ENCODE assay signal across 8 cellular contexts in genomic region chr7:75485979-75486643, GRCh38. TPM values are rescaled to one million over a fixed set of nuclear protein-coding genes. Genes with fewer than 3 reads are reported as not detected.
DNase-seq lines count a peak whose midpoint lies in the region; ATAC-seq and TF ChIP-seq lines count a peak whose summit lies in the region.
"Not testable (repeated sequence)": the region's sequence is repeated elsewhere in the genome, so short reads cannot be mapped to it uniquely, and the experiment has no call there.

POM121C (minus strand) TSS chr7:75486299; CDS start chr7:75441496, 44,803 bp downstream.

- not testable (repeated sequence) for H3K9me3 ChIP-seq in T-helper 17 cell (ENCODE audit: control insufficient read depth, low read length, poor library complexity, severe bottlenecking); right atrium auricular region; uterus

- DNase-seq in NCI-H1694 treated with DMSO at 0.1 percent for 48 hours (lab: John Stamatoyannopoulos, UW) = peak; percentile 74
- peak; percentile 58 to 73 (median 61) for DNase-seq in T-helper 17 cell
- DNase-seq in amygdala (lab: John Stamatoyannopoulos, UW) = peak; percentile 15 to 93 (median 80)
- peak; percentile 96 for DNase-seq in right atrium auricular region (ENCODE audit: low spot score)
- DNase-seq in putamen (ENCODE audit: low spot score) = peak; percentile 84
- peak; percentile 90 to 93 for DNase-seq in uterus

- H3K27me3 Mint-ChIP-seq in T-helper 17 cell = not testable (repeated sequence)

- not testable (repeated sequence) for H3K4me1 ChIP-seq in right atrium auricular region, uterus

- intact Hi-C loops in uterus (cut with DNase I; ENCODE audit: low total_unique reads) = not testable (repeated sequence)

- not testable (repeated sequence) for H3K36me3 Mint-ChIP-seq in T-helper 17 cell (ENCODE audit: low read depth)

- not testable (repeated sequence) for H3K4me1 Mint-ChIP-seq in T-helper 17 cell

- H3K4me3 ChIP-seq in right atrium auricular region (peak within 1 kb of the TSS; percentile 85 to 87), uterus (peak within 1 kb of the TSS; percentile 78 to 91)

- H3K27me3 ChIP-seq in right atrium auricular region, uterus: not testable (repeated sequence)

- H3K4me3 Mint-ChIP-seq in T-helper 17 cell = peak within 1 kb of the TSS; percentile 91

- ATAC-seq in GM18499 (IDR thresholded peaks at IDR 0.05; ENCODE audit: insufficient read depth, unreplicated experiment) (peak; percentile 87), HG02938 (IDR thresholded peaks at IDR 0.05; ENCODE audit: unreplicated experiment) (peak; percentile 90), T-helper 17 cell (peak; percentile 99)

- not testable (repeated sequence) for TF ChIP-seq CTCF in right atrium auricular region (IDR thresholded peaks at IDR 0.05)
- TF ChIP-seq CTCF in uterus (IDR thresholded peaks at IDR 0.05) = peak in 1 of 4 experiments; percentile 24

- H3K27ac Mint-ChIP-seq in T-helper 17 cell = peak within 1 kb of the TSS; percentile 87

- H3K36me3 ChIP-seq in right atrium auricular region, uterus: not testable (repeated sequence)

- H3K27ac ChIP-seq in right atrium auricular region (peak within 1 kb of the TSS; percentile 85 to 86), uterus (peak within 1 kb of the TSS; percentile 81 to 87)

- TF ChIP-seq POLR2A in uterus (IDR thresholded peaks at IDR 0.05) = peak in 1 of 2 donors; percentile 41

RNA-seq across cellular contexts. Expression of gene POM121C, which starts in this region (rescaled TPM):
- total RNA-seq in T-helper 17 cell (10 to 100 TPM; 73.6 to 84.4 TPM), right atrium auricular region (10 to 100 TPM; 16.8 to 21.9 TPM), uterus (10 to 100 TPM in 2 of 4 donors, 1 to 10 TPM in 2; 2.1 to 68.3 (median 13.5) TPM)

Comparison
In these comparisons a context has a peak if more than half of its experiments do, and no peak if none do; other contexts are left out.
1. Peak in every context shown above with its lines: DNase-seq, ATAC-seq, H3K4me3 ChIP-seq and H3K27ac ChIP-seq.